ENCODE assay signal across 29 cellular contexts in genomic region chr14:89963288-89963978, GRCh38. TPM values are rescaled to one million over a fixed set of nuclear protein-coding genes. Genes with fewer than 3 reads are reported as not detected.
"Had no signal": no experiment of that assay in that cellular context is flagged by ENCODE, and none has a peak within 500 bp of the region (broad histone marks: within the 10 kb centered on the region; RNA-seq: fewer than 3 reads in every experiment).

No MANE protein-coding gene starts in this region.

- DNase-seq: activated CD4-positive, alpha-beta T cell treated with anti-CD3 and anti-CD28 coated beads for 4 hours; activated CD4-positive, alpha-beta T cell treated with anti-CD3 and anti-CD28 coated beads, Interleukin-2, amount 50 U/mL, for 4 hours; activated CD8-positive, alpha-beta memory T cell treated with anti-CD3 and anti-CD28 coated beads, Interleukin-2, amount 10 ng/mL, durations not matched to agents 7 days and 5 days; activated effector memory CD4-positive, alpha-beta T cell treated with anti-CD3 and anti-CD28 coated beads, Interleukin-2, amount 50 U/mL, for 16 hours; activated naive CD4-positive, alpha-beta T cell treated with Interleukin-2 at 50 U/mL for 16 hours; activated naive CD8-positive, alpha-beta T cell treated with anti-CD3 and anti-CD28 coated beads, Interleukin-2, amount 50 U/mL, for 24 hours; activated T-cell treated with anti-CD3 and anti-CD28 coated beads, Interleukin-2, amount 50 U/mL, for 24 hours; amniotic stem cell; body of pancreas; central memory CD4-positive, alpha-beta T cell; KBM-7; MV-4-11; NCI-H1092 treated with DMSO at 0.1 percent for 48 hours; NCI-H1417 treated with DMSO at 0.1 percent for 48 hours; NCI-H1694; NCI-H2029; NCI-H2107; NCI-H524; PC-3; SHP77; SW 1271 had no signal

- H3K27me3 Mint-ChIP-seq: activated CD8-positive, alpha-beta memory T cell treated with anti-CD3 and anti-CD28 coated beads, Interleukin-2, amount 10 ng/mL, durations not matched to agents 7 days and 5 days; activated naive CD8-positive, alpha-beta T cell treated with anti-CD3 and anti-CD28 coated beads, Interleukin-2, amount 50 U/mL, for 24 hours; activated T-cell treated with anti-CD3 and anti-CD28 coated beads, Interleukin-2, amount 50 U/mL, for 24 hours had no signal

- ATAC-seq: activated CD4-positive, CD25-positive, alpha-beta regulatory T cell treated with anti-CD3 and anti-CD28 coated beads, Interleukin-2, amount 50 U/mL, for 24 hours; activated CD8-positive, alpha-beta memory T cell treated with anti-CD3 and anti-CD28 coated beads, Interleukin-2, amount 10 ng/mL, durations not matched to agents 7 days and 5 days; activated naive CD4-positive, alpha-beta T cell treated with anti-CD3 and anti-CD28 coated beads, Interleukin-2, amount 50 U/mL, for 72 hours; activated naive CD8-positive, alpha-beta T cell treated with anti-CD3 and anti-CD28 coated beads, Interleukin-2, amount 50 U/mL, for 24 hours; body of pancreas; PC-3; SK-N-SH treated with all-trans-retinoic acid at 6 μM for 48 hours had no signal

- H3K4me1 ChIP-seq: ascending aorta, body of pancreas, SJSA1 had no signal

- H3K27me3 ChIP-seq: ascending aorta, body of pancreas, SJSA1 had no signal

- H3K27ac ChIP-seq: ascending aorta, body of pancreas, SJSA1 had no signal

- H3K9me3 ChIP-seq: ascending aorta, body of pancreas, SJSA1 had no signal

- H3K27ac Mint-ChIP-seq: activated naive CD4-positive, alpha-beta T cell treated with anti-CD3 and anti-CD28 coated beads, Interleukin-2, amount 50 U/mL, for 72 hours; activated naive CD8-positive, alpha-beta T cell treated with anti-CD3 and anti-CD28 coated beads, Interleukin-2, amount 50 U/mL, for 24 hours; activated T-cell treated with anti-CD3 and anti-CD28 coated beads, Interleukin-2, amount 50 U/mL, for 24 hours had no signal

- FAIRE-seq: bronchial epithelial cell, RCC 7860 had no signal

- H3K9me3 Mint-ChIP-seq: activated T-helper 1 cell treated with anti-CD3 and anti-CD28 coated beads, Interleukin-12 subunit alpha, Interleukin-12 subunit beta, Interleukin-2, Interleukin-4 antibody, amounts not matched to agents 30 ng/mL and 10 ng/mL and 1 ng/mL, durations not matched to agents 14 hours and 24 hours and 36 hours had no signal

- H3K4me3 ChIP-seq: ascending aorta, body of pancreas, SJSA1 had no signal

- H3K4me3 Mint-ChIP-seq: activated CD8-positive, alpha-beta memory T cell treated with anti-CD3 and anti-CD28 coated beads, Interleukin-2, amount 10 ng/mL, durations not matched to agents 7 days and 5 days; activated naive CD8-positive, alpha-beta T cell treated with anti-CD3 and anti-CD28 coated beads, Interleukin-2, amount 50 U/mL, for 24 hours; activated T-cell treated with anti-CD3 and anti-CD28 coated beads, Interleukin-2, amount 50 U/mL, for 24 hours; activated T-helper 1 cell treated with anti-CD3 and anti-CD28 coated beads, Interleukin-12 subunit alpha, Interleukin-12 subunit beta, Interleukin-2, Interleukin-4 antibody, amounts not matched to agents 30 ng/mL and 10 ng/mL and 1 ng/mL, durations not matched to agents 14 hours and 24 hours and 36 hours had no signal

RNA-seq across cellular contexts. Expression of gene EFCAB11, which starts 8.9 kb away (rescaled TPM):
- total RNA-seq: ascending aorta had no signal
